Comparison of ENCODE assay signal across 8 cellular contexts in genomic region chr15:31328425-31328998, GRCh38. TPM values are rescaled to one million over a fixed set of nuclear protein-coding genes. Genes with fewer than 3 reads are reported as not detected.
A peak's percentile ranks its signal among the peaks of the same experiment; 100 is the strongest.
DNase-seq lines count a peak whose midpoint lies in the region; ATAC-seq and TF ChIP-seq lines count a peak whose summit lies in the region.

No MANE protein-coding gene starts in this region.

- 0 to 1% (median 0%) methylated on average over 34 to 35 of the region's 35 CpGs for WGBS in adipose tissue, 3 donors

- DNase-seq in NCI-H510A treated with DMSO at 0.1 percent for 48 hours (lab: John Stamatoyannopoulos, UW) (peak; percentile 30), NCI-H510A (lab: John Stamatoyannopoulos, UW) (no peak), iPS-NIHi11 (ENCODE audit: low spot score) (peak; percentile 70), D341Med (ENCODE audit: low spot score) (no peak)
- DNase-seq in stimulated activated CD4-positive, alpha-beta T cell treated with anti-CD3 and anti-CD28 coated beads, Interleukin-2, amount 100 ng/mL, for 48 hours: peak; percentile 69 to 72

- peak overlapping the region; percentile 95 for H3K27ac ChIP-seq in adipose tissue (ENCODE audit: low read depth, low read length)

- ATAC-seq in SK-N-SH treated with all-trans-retinoic acid at 6 μM for 48 hours: peak; percentile 2; the same call in 1 of the 3 replicates
- ATAC-seq in HG03565 (IDR thresholded peaks at IDR 0.05; ENCODE audit: unreplicated experiment): no peak

TF ChIP-seq in SK-N-SH treated with all-trans-retinoic acid at 6 μM for 48 hours, 23 proteins besides CTCF, POLR2A, EP300 and RAD21:
- no peak for TF ChIP-seq ZC3H10 (CRISPR knock-in tag; IDR thresholded peaks at IDR 0.05)
- no peak for TF ChIP-seq PATZ1 (CRISPR knock-in tag; IDR thresholded peaks at IDR 0.05; ENCODE audit: borderline replicate concordance)
- no peak for TF ChIP-seq ZNF565 (CRISPR knock-in tag; conservative IDR thresholded peaks at IDR 0.05; ENCODE audit: low read depth)
- TF ChIP-seq ZFP30 (CRISPR knock-in tag; IDR thresholded peaks at IDR 0.05): no peak
- TF ChIP-seq POU6F1 (CRISPR knock-in tag; IDR thresholded peaks at IDR 0.05; ENCODE audit: borderline replicate concordance, low read depth): no peak
- no peak for TF ChIP-seq TCF4 (CRISPR knock-in tag; IDR thresholded peaks at IDR 0.05; ENCODE audit: borderline replicate concordance)
- TF ChIP-seq CSRNP3 (CRISPR knock-in tag; IDR thresholded peaks at IDR 0.05): no peak
- no peak for TF ChIP-seq SNAI2 (CRISPR knock-in tag; IDR thresholded peaks at IDR 0.05)
- no peak for TF ChIP-seq ESRRG (CRISPR knock-in tag; IDR thresholded peaks at IDR 0.05)
- no peak for TF ChIP-seq TSHZ2 (CRISPR knock-in tag; IDR thresholded peaks at IDR 0.05)
- no peak for TF ChIP-seq ZNF70 (CRISPR knock-in tag; IDR thresholded peaks at IDR 0.05)
- no peak for TF ChIP-seq PPARA (CRISPR knock-in tag; IDR thresholded peaks at IDR 0.05; ENCODE audit: borderline replicate concordance)
- no peak for TF ChIP-seq RARB (CRISPR knock-in tag; IDR thresholded peaks at IDR 0.05)
- TF ChIP-seq ZFP3 (CRISPR knock-in tag; IDR thresholded peaks at IDR 0.05): no peak
- TF ChIP-seq ZNF8 (CRISPR knock-in tag; IDR thresholded peaks at IDR 0.05): no peak
- TF ChIP-seq BACH2 (CRISPR knock-in tag; IDR thresholded peaks at IDR 0.05; ENCODE audit: borderline replicate concordance): no peak
- TF ChIP-seq OSR1 (CRISPR knock-in tag; IDR thresholded peaks at IDR 0.05): no peak
- TF ChIP-seq ISL1 (CRISPR knock-in tag; IDR thresholded peaks at IDR 0.05): no peak
- TF ChIP-seq ARNTL (CRISPR knock-in tag; IDR thresholded peaks at IDR 0.05; ENCODE audit: borderline replicate concordance, low read depth): no peak
- no peak for TF ChIP-seq GLIS3 (CRISPR knock-in tag; IDR thresholded peaks at IDR 0.05)

RNA-seq across cellular contexts. Expression of gene KLF13, which starts 1.9 kb away (rescaled TPM):
- polyA plus RNA-seq in adipose tissue: 10 to 100 TPM; 44.3 to 74.0 (median 46.9) TPM

Comparison
In these comparisons a context has a peak if more than half of its experiments do, and no peak if none do; other contexts are left out.
1. DNase-seq: peak in NCI-H510A treated with DMSO at 0.1 percent for 48 hours (single experiment), iPS-NIHi11 (single experiment) and stimulated activated CD4-positive, alpha-beta T cell treated with anti-CD3 and anti-CD28 coated beads, Interleukin-2, amount 100 ng/mL, for 48 hours (2 of 2); none in NCI-H510A (single experiment) and D341Med (single experiment).